1 cellular context compared by ENCODE assay signal in genomic region chr2:182767578-182767977, GRCh38.
A peak's percentile ranks its signal among the peaks of the same experiment; 100 is the strongest.
TF ChIP-seq lines count a peak whose summit lies in the region.

No MANE protein-coding gene starts in this region.

TF ChIP-seq in HepG2, 621 proteins besides CTCF, POLR2A, EP300 and RAD21 (continued from another document):
- TF ChIP-seq POGK (CRISPR knock-in tag; conservative IDR thresholded peaks at IDR 0.05) (0 out of 2 replicates have a peak, but pooled peaks have one; percentile 30), NCOA5 (CRISPR knock-in tag; IDR thresholded peaks at IDR 0.05) (no peak), ATF1 (CRISPR knock-in tag; IDR thresholded peaks at IDR 0.05) (0 out of 2 replicates have a peak, but pooled peaks have one; percentile 44), KDM5B (CRISPR knock-in tag; IDR thresholded peaks at IDR 0.05; ENCODE audit: borderline replicate concordance) (no peak), STAG1 (CRISPR knock-in tag; IDR thresholded peaks at IDR 0.05) (peak; percentile 41), FOXP1 (IDR thresholded peaks at IDR 0.05) (no peak), FOXP1 (CRISPR knock-in tag; IDR thresholded peaks at IDR 0.05) (no peak), SMC3 (IDR thresholded peaks at IDR 0.05; ENCODE audit: low read length) (peak; percentile 27; the same call in 1 of the 2 replicates), RARA (CRISPR knock-in tag; IDR thresholded peaks at IDR 0.05) (no peak)
